Comparison of ENCODE assay signal across 8 cellular contexts in genomic region chr12:117854339-117855012, GRCh38.
DNase-seq lines count a peak whose midpoint lies in the region; ATAC-seq, FAIRE-seq and TF ChIP-seq lines count a peak whose summit lies in the region.

No MANE protein-coding gene starts in this region.

- TF ChIP-seq RAD21 in H1 (IDR thresholded peaks at IDR 0.05 in 1 of 2, conservative IDR thresholded peaks at IDR 0.05 in 1 of 2; ENCODE audit: low read depth in 2 of 2, low read length in 2 of 2) = peak; percentile 35 to 58

- no peaks in the 10 kb centered on the region for H3K79me2 ChIP-seq in H1 (ENCODE audit: control insufficient read depth in 1 of 2, insufficient read depth in 2 of 2, low read length in 2 of 2)
- H3K79me2 ChIP-seq in osteoblast (ENCODE audit: insufficient read depth, low read length) = no peaks in the 10 kb centered on the region

- 45 to 51% methylated on average over 6 of the region's 6 CpGs for WGBS in heart right ventricle, 2 donors
- 51% methylated on average over 6 of the region's 6 CpGs; no CpG with 5 or more reads in 1 of the 2 experiments for WGBS in H1 (ENCODE audit: extremely low coverage in 1 of 2, insufficient coverage in 1 of 2, insufficient read length in 1 of 2, insufficient replicate concordance in 2 of 2, low coverage in 1 of 2, low lambda C conversion rate in 2 of 2, missing lambda C conversion rate in 1 of 2), 2 experiments

- TF ChIP-seq CTCF in heart right ventricle (IDR thresholded peaks at IDR 0.05) (peak in 8 of 9 donors; percentile 12 to 63 (median 38)), NB4 (IDR thresholded peaks at IDR 0.05; ENCODE audit: low read depth, low read length) (peak; percentile 98), H1 (IDR thresholded peaks at IDR 0.05; ENCODE audit: control extremely low read depth in 1 of 3, insufficient read depth in 1 of 3, low read depth in 1 of 3, low read length in 3 of 3) (peak; percentile 80 to 93 (median 92)), osteoblast (IDR thresholded peaks at IDR 0.05; ENCODE audit: extremely low read depth, low read depth, low read length) (peak; percentile 70)

- H3K4me1 ChIP-seq in heart right ventricle (no peaks in the 10 kb centered on the region), H1 (replicated peaks in 1 of 4; ENCODE audit: control insufficient read depth in 3 of 4, insufficient read depth in 4 of 4, low read length in 3 of 4) (no peaks in the 10 kb centered on the region), osteoblast (ENCODE audit: insufficient read depth, low read length) (peaks cover 6% of the 10 kb centered on the region)

- no peaks in the 10 kb centered on the region for H4K20me1 ChIP-seq in H1 (replicated peaks in 1 of 2; ENCODE audit: control insufficient read depth in 1 of 2, insufficient read depth in 2 of 2, low read length in 2 of 2)
- H4K20me1 ChIP-seq in osteoblast (ENCODE audit: insufficient read depth, low read length) = no peaks in the 10 kb centered on the region

- no peak overlapping the region for H3K18ac ChIP-seq in H1 (ENCODE audit: extremely low read depth, low read length)

- H2AFZ ChIP-seq in H1 (ENCODE audit: low read length) (no peak overlapping the region), osteoblast (ENCODE audit: low read length) (no peak overlapping the region)

- H3K4me3 ChIP-seq in heart right ventricle (no peak overlapping the region), NB4 (ENCODE audit: low read depth, low read length) (no peak overlapping the region), H1 (ENCODE audit: extremely low read depth in 1 of 4, insufficient read depth in 2 of 4, low read depth in 3 of 4, low read length in 4 of 4) (no peak overlapping the region), osteoblast (ENCODE audit: insufficient read depth, low read length) (no peak overlapping the region)

- H3K23me2 ChIP-seq in H1 (ENCODE audit: low read depth, low read length) = no peaks in the 10 kb centered on the region

- H4K8ac ChIP-seq in H1 (ENCODE audit: extremely low read depth, insufficient read depth, low read length) = no peak overlapping the region

- POLR2A ChIA-PET in H1 (lab: Charles Lee; ENCODE audit: partially characterized antibody) = interaction anchor here (0.6 to 0.7 kb wide), 3 partner anchors 105 to 648 kb away, joined by 3 read pairs; no protein-coding TSS in a partner anchor

- no peak overlapping the region for H2BK15ac ChIP-seq in H1 (ENCODE audit: low read length)

- H3K9ac ChIP-seq in H1 (replicated peaks in 1 of 4; ENCODE audit: extremely low read depth in 1 of 4, low read depth in 3 of 4, low read length in 3 of 4) = no peak overlapping the region

- H3K56ac ChIP-seq in H1 (replicated peaks; ENCODE audit: insufficient read length, low read depth, low read length) = no peak overlapping the region

- ATAC-seq in heart right ventricle = no peak
- ATAC-seq in left cardiac atrium = no peak

- no peak for TF ChIP-seq POLR2A in NB4 (IDR thresholded peaks at IDR 0.05; ENCODE audit: extremely low read depth, insufficient read length)
- TF ChIP-seq POLR2A in H1 (IDR thresholded peaks at IDR 0.05; ENCODE audit: control extremely low read depth in 1 of 2, low read depth in 2 of 2, low read length in 2 of 2) = no peak

- H3K79me1 ChIP-seq in H1 (ENCODE audit: low read depth, low read length) = no peaks in the 10 kb centered on the region; the same call in 1 of the 2 replicates

- no peaks in the 10 kb centered on the region for H3K36me3 ChIP-seq in heart right ventricle
- H3K36me3 ChIP-seq in H1 (ENCODE audit: control insufficient read depth in 2 of 4, insufficient read depth in 4 of 4, low read length in 3 of 4) = no peaks in the 10 kb centered on the region
- H3K36me3 ChIP-seq in osteoblast (ENCODE audit: insufficient read depth, low read length) = no peaks in the 10 kb centered on the region

- H3K27ac ChIP-seq in heart right ventricle (no peak overlapping the region), H1 (ENCODE audit: low read depth, low read length) (no peak overlapping the region), osteoblast (ENCODE audit: low read depth, low read length) (no peak overlapping the region)

- no peak overlapping the region for H3K4ac ChIP-seq in H1 (replicated peaks; ENCODE audit: insufficient read length, low read depth, low read length)

- H3K27me3 ChIP-seq in heart right ventricle (peaks cover 0 to 35% (median 12%) of the 10 kb centered on the region in 7 donors), H1 (replicated peaks in 1 of 4; ENCODE audit: control insufficient read depth in 3 of 4, extremely low read depth in 1 of 4, insufficient read depth in 3 of 4, low read length in 3 of 4) (no peaks in the 10 kb centered on the region), osteoblast (ENCODE audit: insufficient read depth, low read length) (peaks cover 4% of the 10 kb centered on the region)

- CTCF ChIA-PET in H1 (lab: Charles Lee; ENCODE audit: partially characterized antibody) = interaction anchor here (0.6 to 5.6 kb wide), 28 partner anchors 7 to 1369 kb away, joined by 3 to 68 read pairs (median 4); no protein-coding TSS in a partner anchor

- H3K14ac ChIP-seq in H1 (ENCODE audit: insufficient read length) = no peak overlapping the region

- no peak for DNase-seq in heart right ventricle
- no peak for DNase-seq in left cardiac atrium
- DNase-seq in NB4 (ENCODE audit: low read depth) = peak; percentile 84
- peak; percentile 20 for DNase-seq in T-helper 9 cell
- peak; percentile 44 to 91 for DNase-seq in H1 (ENCODE audit: low read depth in 1 of 2, low spot score in 2 of 2)
- peak; percentile 81 for DNase-seq in osteoblast (ENCODE audit: insufficient read length, low spot score, missing footprints)
- no peak for DNase-seq in dedifferentiated amniotic fluid mesenchymal stem cell (ENCODE audit: extremely low spot score)
- no peak for DNase-seq in frontal cortex (ENCODE audit: low spot score in 2 of 2)

- H2BK20ac ChIP-seq in H1 (ENCODE audit: low read length) = no peak overlapping the region

- no peak for TF ChIP-seq EP300 in H1 (IDR thresholded peaks at IDR 0.05; ENCODE audit: borderline replicate concordance in 1 of 2, low read depth in 2 of 2, low read length in 2 of 2)

- FAIRE-seq in H1 (lab: Jason Lieb, UNC) = peak; percentile 95
- no peak for FAIRE-seq in frontal cortex (lab: Jason Lieb, UNC)

- peaks cover 0 to 13% (median 0%) of the 10 kb centered on the region in 11 donors for H3K9me3 ChIP-seq in heart right ventricle
- no peaks in the 10 kb centered on the region for H3K9me3 ChIP-seq in H1 (ENCODE audit: insufficient read depth in 2 of 2, low read depth in 1 of 2, low read length in 1 of 2)
- H3K9me3 ChIP-seq in osteoblast (ENCODE audit: low read depth, low read length) = no peaks in the 10 kb centered on the region

- H3K23ac ChIP-seq in H1 (ENCODE audit: insufficient read length) = no peak overlapping the region

- intact Hi-C loops in heart right ventricle (cut with DNase I) = loop anchor here in 1 of 10 donors (5.0 kb wide), 1 partner anchor 637 kb away; no protein-coding TSS in a partner anchor
- intact Hi-C loops in left cardiac atrium (cut with DNase I) = no loop called here

- no peak overlapping the region for H2AK5ac ChIP-seq in H1 (ENCODE audit: low read depth, low read length)

- H3K4me2 ChIP-seq in H1 (ENCODE audit: insufficient read depth in 1 of 2, low read depth in 2 of 2, low read length in 2 of 2) = no peak overlapping the region
- no peak overlapping the region for H3K4me2 ChIP-seq in osteoblast (ENCODE audit: insufficient read depth, low read length)

- no peak overlapping the region for H2BK12ac ChIP-seq in H1 (ENCODE audit: low read depth, low read length)

- H4K5ac ChIP-seq in H1 (ENCODE audit: insufficient read length, low read depth, low read length) = no peak overlapping the region

- no peak overlapping the region for H2BK5ac ChIP-seq in H1 (ENCODE audit: low read depth, low read length)

- H4K91ac ChIP-seq in H1 (replicated peaks; ENCODE audit: insufficient read length, low read length) = no peak overlapping the region

- no peak overlapping the region for H2BK120ac ChIP-seq in H1 (replicated peaks; ENCODE audit: low read depth, low read length)

TF ChIP-seq in H1, 55 proteins besides CTCF, POLR2A, EP300 and RAD21:
- no peak for TF ChIP-seq CTBP2 (IDR thresholded peaks at IDR 0.05; ENCODE audit: borderline replicate concordance, insufficient read depth, insufficient read length, low read length)
- TF ChIP-seq, protein P1, sequence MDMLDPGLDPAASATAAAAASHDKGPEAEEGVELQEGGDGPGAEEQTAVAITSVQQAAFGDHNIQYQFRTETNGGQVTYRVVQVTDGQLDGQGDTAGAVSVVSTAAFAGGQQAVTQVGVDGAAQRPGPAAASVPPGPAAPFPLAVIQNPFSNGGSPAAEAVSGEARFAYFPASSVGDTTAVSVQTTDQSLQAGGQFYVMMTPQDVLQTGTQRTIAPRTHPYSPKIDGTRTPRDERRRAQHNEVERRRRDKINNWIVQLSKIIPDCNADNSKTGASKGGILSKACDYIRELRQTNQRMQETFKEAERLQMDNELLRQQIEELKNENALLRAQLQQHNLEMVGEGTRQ (IDR thresholded peaks at IDR 0.05; ENCODE audit: low read length) = peak; percentile 35; the same call in 1 of the 2 replicates
- TF ChIP-seq, protein P2, sequence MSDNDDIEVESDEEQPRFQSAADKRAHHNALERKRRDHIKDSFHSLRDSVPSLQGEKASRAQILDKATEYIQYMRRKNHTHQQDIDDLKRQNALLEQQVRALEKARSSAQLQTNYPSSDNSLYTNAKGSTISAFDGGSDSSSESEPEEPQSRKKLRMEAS (IDR thresholded peaks at IDR 0.05) = peak; percentile 66

Comparison
In these comparisons a context has a peak if more than half of its experiments do, and no peak if none do; other contexts are left out.
1. DNase-seq: peak in NB4 (single experiment), T-helper 9 cell (single experiment), H1 (2 of 2) and osteoblast (single experiment); none in heart right ventricle (0 of 2), left cardiac atrium (single experiment), dedifferentiated amniotic fluid mesenchymal stem cell (single experiment) and frontal cortex (0 of 2).
2. CTCF ChIP-seq: peak in every context shown above with its lines; median percentile 98 in NB4; 92 in H1; 70 in osteoblast; 38 in heart right ventricle.